ENCODE assay signal across 18 cellular contexts in the genomic region with DNA sequence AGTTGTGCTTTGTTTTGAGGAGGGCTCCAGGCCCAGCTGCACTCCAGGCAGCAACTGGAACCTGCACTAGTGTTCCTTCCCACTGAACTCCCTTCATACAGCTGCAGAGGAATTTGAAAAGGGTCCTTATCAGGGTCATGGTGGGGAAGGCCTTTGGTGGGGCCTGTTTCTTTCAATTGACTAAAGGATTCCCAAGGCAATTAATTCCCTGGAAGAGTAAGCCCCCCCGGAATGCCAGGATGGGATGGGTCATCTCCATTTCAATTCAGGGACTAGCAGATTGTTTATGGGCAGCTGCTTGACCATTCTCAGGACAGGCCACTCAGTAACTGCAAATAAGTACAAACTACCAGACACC. TPM values are rescaled to one million over a fixed set of nuclear protein-coding genes. Genes with fewer than 3 reads are reported as not detected.
A peak's percentile ranks its signal among the peaks of the same experiment; 100 is the strongest.
DNase-seq lines count a peak whose midpoint lies in the region; ATAC-seq and TF ChIP-seq lines count a peak whose summit lies in the region.
"Had no signal": no experiment of that assay in that cellular context is flagged by ENCODE, and none has a peak within 500 bp of the region (broad histone marks: within the 10 kb centered on the region; RNA-seq: fewer than 3 reads in every experiment).

No MANE protein-coding gene starts in this region.

- POLR2A ChIA-PET in Caco-2 (lab: Charles Lee), result no interaction called here

- intact Hi-C loops in Caco-2 (cut with micrococcal nuclease; ENCODE audit: unreplicated experiment), result no loop called here

- TF ChIP-seq CTCF in C4-2B (conservative IDR thresholded peaks at IDR 0.05) (no peak), RWPE2 (IDR thresholded peaks at IDR 0.05; ENCODE audit: poor library complexity, severe bottlenecking) (no peak), Caco-2 (IDR thresholded peaks at IDR 0.05; ENCODE audit: insufficient read depth in 1 of 2, low read depth in 1 of 2, low read length in 1 of 2, severe bottlenecking in 1 of 2, unreplicated experiment in 1 of 2) (no peak)

- no peak overlapping the region for H3K4me3 Mint-ChIP-seq in stimulated activated naive B cell treated with anti-CD40 and anti-IgM and Interleukin-4, amounts not matched to agents 10 μg/mL and 1 μg/mL and 100 μg/mL, for 72 hours
- no peak overlapping the region for H3K4me3 Mint-ChIP-seq in stimulated activated naive CD8-positive, alpha-beta T cell treated with anti-CD3 and anti-CD28 coated beads, Interleukin-15, amount 100 ng/mL, for 72 hours
- no peak overlapping the region for H3K4me3 Mint-ChIP-seq in Caco-2 (ENCODE audit: unreplicated experiment)
- H3K4me3 Mint-ChIP-seq: IgD-negative memory B cell had no signal

- BruUV-seq in Caco-2 (replicated peaks; lab: Mats Ljungman, UMichigan), result no TSS peak

- peaks cover 8 to 20% of the 10 kb centered on the region in 2 donors for H3K4me1 Mint-ChIP-seq in stimulated activated naive B cell treated with anti-CD40 and anti-IgM and Interleukin-4, amounts not matched to agents 10 μg/mL and 1 μg/mL and 100 μg/mL, for 72 hours
- H3K4me1 Mint-ChIP-seq in stimulated activated naive CD8-positive, alpha-beta T cell treated with anti-CD3 and anti-CD28 coated beads, Interleukin-15, amount 100 ng/mL, for 72 hours, result peaks cover 29% of the 10 kb centered on the region
- H3K4me1 Mint-ChIP-seq in Caco-2 (ENCODE audit: low read depth, unreplicated experiment), result no peaks in the 10 kb centered on the region

- H3K4me1 ChIP-seq in RWPE2 (ENCODE audit: insufficient read depth, poor library complexity, severe bottlenecking), result peaks cover 45% of the 10 kb centered on the region
- peaks cover 85 to 90% (median 86%) of the 10 kb centered on the region in 3 donors for H3K4me1 ChIP-seq in skeletal muscle tissue (ENCODE audit: control insufficient read depth in 3 of 3, insufficient read depth in 3 of 3, low read length in 3 of 3)
- H3K4me1 ChIP-seq in Caco-2, result no peaks in the 10 kb centered on the region
- H3K4me1 ChIP-seq: colonic mucosa had no signal

- no peak overlapping the region for H3K27ac Mint-ChIP-seq in stimulated activated naive B cell treated with anti-CD40 and anti-IgM and Interleukin-4, amounts not matched to agents 10 μg/mL and 1 μg/mL and 100 μg/mL, for 72 hours
- no peak overlapping the region for H3K27ac Mint-ChIP-seq in stimulated activated naive CD8-positive, alpha-beta T cell treated with anti-CD3 and anti-CD28 coated beads, Interleukin-15, amount 100 ng/mL, for 72 hours
- H3K27ac Mint-ChIP-seq in Caco-2 (ENCODE audit: unreplicated experiment), result no peak overlapping the region

- no peaks in the 10 kb centered on the region for H3K9me3 ChIP-seq in RWPE2 (ENCODE audit: severe bottlenecking)
- H3K9me3 ChIP-seq in skeletal muscle tissue (ENCODE audit: control insufficient read depth in 3 of 3, low read length in 3 of 3), result no peaks in the 10 kb centered on the region
- H3K9me3 ChIP-seq in Caco-2, result no peaks in the 10 kb centered on the region
- H3K9me3 ChIP-seq: colonic mucosa, upper lobe of left lung had no signal

- CTCF ChIA-PET in Caco-2 (lab: Charles Lee), result no interaction called here

- no peak for ATAC-seq in RWPE2 (ENCODE audit: low read depth)
- no peak for ATAC-seq in stimulated activated naive B cell treated with anti-CD40 and anti-IgM and Interleukin-4, amounts not matched to agents 10 μg/mL and 1 μg/mL and 100 μg/mL, for 72 hours (replicated peaks)
- no peak for ATAC-seq in stimulated activated naive CD8-positive, alpha-beta T cell treated with anti-CD3 and anti-CD28 coated beads, Interleukin-15, amount 100 ng/mL, for 72 hours

- H3K27ac ChIP-seq in C4-2B (peak overlapping the region; percentile 97), RWPE2 (ENCODE audit: poor library complexity, severe bottlenecking) (peak overlapping the region; percentile 42), layer of hippocampus (ENCODE audit: low read depth, low read length) (peak overlapping the region; percentile 22), skeletal muscle tissue (ENCODE audit: low read depth, low read length) (peak overlapping the region; percentile 81)
- H3K27ac ChIP-seq: colonic mucosa had no signal

- no peaks in the 10 kb centered on the region for H3K27me3 ChIP-seq in RWPE2 (ENCODE audit: insufficient read depth, poor library complexity, severe bottlenecking)
- H3K27me3 ChIP-seq in layer of hippocampus (ENCODE audit: control insufficient read depth, insufficient read depth, low read length), result no peaks in the 10 kb centered on the region
- H3K27me3 ChIP-seq in skeletal muscle tissue (ENCODE audit: control insufficient read depth in 3 of 3, insufficient read depth in 3 of 3, low read length in 3 of 3), result no peaks in the 10 kb centered on the region
- no peaks in the 10 kb centered on the region for H3K27me3 ChIP-seq in Caco-2 (replicated peaks; ENCODE audit: control insufficient read depth, insufficient read depth, low read length)
- H3K27me3 ChIP-seq: colonic mucosa, upper lobe of left lung had no signal

- no peak for DNase-seq in RWPE2 (ENCODE audit: low spot score)
- DNase-seq in stimulated activated naive B cell treated with anti-CD40 and anti-IgM and Interleukin-4, amounts not matched to agents 10 μg/mL and 1 μg/mL and 100 μg/mL, for 72 hours, result no peak
- no peak for DNase-seq in stimulated activated naive CD8-positive, alpha-beta T cell treated with anti-CD3 and anti-CD28 coated beads, Interleukin-15, amount 100 ng/mL, for 72 hours
- no peak for DNase-seq in stimulated activated CD4-positive, alpha-beta T cell treated with anti-CD3 and anti-CD28 coated beads, Interleukin-4, amount 100 ng/mL, for 4 hours
- DNase-seq in Caco-2, result no peak
- DNase-seq: activated naive CD4-positive, alpha-beta T cell; colonic mucosa; foreskin fibroblast; H9; NCI-H187; stimulated activated CD4-positive, alpha-beta T cell treated with anti-CD3 and anti-CD28 coated beads, Interleukin-12 subunit alpha, Interleukin-12 subunit beta, amount 100 ng/mL, for 4 hours; upper lobe of left lung had no signal

- H3K36me3 ChIP-seq in RWPE2 (ENCODE audit: low read depth), result no peaks in the 10 kb centered on the region
- H3K36me3 ChIP-seq in skeletal muscle tissue (ENCODE audit: control insufficient read depth in 3 of 3, insufficient read depth in 3 of 3, low read length in 3 of 3), result no peaks in the 10 kb centered on the region
- no peaks in the 10 kb centered on the region for H3K36me3 ChIP-seq in Caco-2 (ENCODE audit: control insufficient read depth, insufficient read depth, low read length)
- H3K36me3 ChIP-seq: colonic mucosa, upper lobe of left lung had no signal

- H3K27me3 Mint-ChIP-seq in stimulated activated naive B cell treated with anti-CD40 and anti-IgM and Interleukin-4, amounts not matched to agents 10 μg/mL and 1 μg/mL and 100 μg/mL, for 72 hours, result no peaks in the 10 kb centered on the region
- no peaks in the 10 kb centered on the region for H3K27me3 Mint-ChIP-seq in stimulated activated naive CD8-positive, alpha-beta T cell treated with anti-CD3 and anti-CD28 coated beads, Interleukin-15, amount 100 ng/mL, for 72 hours
- no peaks in the 10 kb centered on the region for H3K27me3 Mint-ChIP-seq in Caco-2 (ENCODE audit: insufficient read depth, unreplicated experiment)

- peak overlapping the region in 1 of 3 donors; percentile 62 for H3K9ac ChIP-seq in skeletal muscle tissue (ENCODE audit: low read depth in 1 of 3, low read length in 3 of 3)

- H3K4me3 ChIP-seq in RWPE2 (ENCODE audit: severe bottlenecking) (no peak overlapping the region), skeletal muscle tissue (ENCODE audit: low read length in 3 of 3) (no peak overlapping the region), Caco-2 (ENCODE audit: low read depth, low read length) (no peak overlapping the region)
- H3K4me3 ChIP-seq: colonic mucosa, upper lobe of left lung had no signal

- no peaks in the 10 kb centered on the region for H3K36me3 Mint-ChIP-seq in stimulated activated naive B cell treated with anti-CD40 and anti-IgM and Interleukin-4, amounts not matched to agents 10 μg/mL and 1 μg/mL and 100 μg/mL, for 72 hours
- H3K36me3 Mint-ChIP-seq in Caco-2 (ENCODE audit: insufficient read depth, unreplicated experiment), result no peaks in the 10 kb centered on the region

- no peaks in the 10 kb centered on the region for H3K9me3 Mint-ChIP-seq in stimulated activated naive B cell treated with anti-CD40 and anti-IgM and Interleukin-4, amounts not matched to agents 10 μg/mL and 1 μg/mL and 100 μg/mL, for 72 hours
- no peaks in the 10 kb centered on the region for H3K9me3 Mint-ChIP-seq in stimulated activated naive CD8-positive, alpha-beta T cell treated with anti-CD3 and anti-CD28 coated beads, Interleukin-15, amount 100 ng/mL, for 72 hours
- no peaks in the 10 kb centered on the region for H3K9me3 Mint-ChIP-seq in Caco-2 (ENCODE audit: unreplicated experiment)
- H3K9me3 Mint-ChIP-seq: IgD-negative memory B cell had no signal

RNA-seq across cellular contexts. Expression of gene TSC22D3, which starts 45.3 kb away (rescaled TPM):
- total RNA-seq in skeletal muscle tissue (30.3 TPM), Caco-2 (2022) (2.2 TPM in 2 replicates)

RNA-seq across cellular contexts. Expression of gene NCBP2L, which starts 47.3 kb away (rescaled TPM):
- total RNA-seq in skeletal muscle tissue (1.0 TPM), Caco-2 (2022) (not detected in 2 replicates)
- total RNA-seq: aorta, colonic mucosa, H9, NCI-H460 had no signal

Comparison
In these comparisons a context has a peak if more than half of its experiments do, and no peak if none do; other contexts are left out.
1. H3K27ac ChIP-seq: peak in every context shown above with its lines; median percentile 97 in C4-2B; 81 in skeletal muscle tissue; 42 in RWPE2; 22 in layer of hippocampus.